Comparison of ENCODE assay signal across 1 cellular context in genomic region chr12:64699504-64700115, GRCh38.
TF ChIP-seq lines count a peak whose summit lies in the region.

No MANE protein-coding gene starts in this region.

TF ChIP-seq in HEK293, 187 proteins besides CTCF, POLR2A, EP300 and RAD21 (continued from another document):
- TF ChIP-seq, protein P1, sequence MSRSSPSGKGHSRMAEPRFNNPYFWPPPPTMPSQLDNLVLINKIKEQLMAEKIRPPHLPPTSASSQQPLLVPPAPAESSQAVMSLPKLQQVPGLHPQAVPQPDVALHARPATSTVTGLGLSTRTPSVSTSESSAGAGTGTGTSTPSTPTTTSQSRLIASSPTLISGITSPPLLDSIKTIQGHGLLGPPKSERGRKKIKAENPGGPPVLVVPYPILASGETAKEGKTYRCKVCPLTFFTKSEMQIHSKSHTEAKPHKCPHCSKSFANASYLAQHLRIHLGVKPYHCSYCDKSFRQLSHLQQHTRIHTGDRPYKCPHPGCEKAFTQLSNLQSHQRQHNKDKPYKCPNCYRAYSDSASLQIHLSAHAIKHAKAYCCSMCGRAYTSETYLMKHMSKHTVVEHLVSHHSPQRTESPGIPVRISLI (tag by site-specific recombination; IDR thresholded peaks at IDR 0.05): peak; percentile 29; the same call in 1 of the 2 replicates
